2 cellular contexts compared by ENCODE assay signal in the genomic region with DNA sequence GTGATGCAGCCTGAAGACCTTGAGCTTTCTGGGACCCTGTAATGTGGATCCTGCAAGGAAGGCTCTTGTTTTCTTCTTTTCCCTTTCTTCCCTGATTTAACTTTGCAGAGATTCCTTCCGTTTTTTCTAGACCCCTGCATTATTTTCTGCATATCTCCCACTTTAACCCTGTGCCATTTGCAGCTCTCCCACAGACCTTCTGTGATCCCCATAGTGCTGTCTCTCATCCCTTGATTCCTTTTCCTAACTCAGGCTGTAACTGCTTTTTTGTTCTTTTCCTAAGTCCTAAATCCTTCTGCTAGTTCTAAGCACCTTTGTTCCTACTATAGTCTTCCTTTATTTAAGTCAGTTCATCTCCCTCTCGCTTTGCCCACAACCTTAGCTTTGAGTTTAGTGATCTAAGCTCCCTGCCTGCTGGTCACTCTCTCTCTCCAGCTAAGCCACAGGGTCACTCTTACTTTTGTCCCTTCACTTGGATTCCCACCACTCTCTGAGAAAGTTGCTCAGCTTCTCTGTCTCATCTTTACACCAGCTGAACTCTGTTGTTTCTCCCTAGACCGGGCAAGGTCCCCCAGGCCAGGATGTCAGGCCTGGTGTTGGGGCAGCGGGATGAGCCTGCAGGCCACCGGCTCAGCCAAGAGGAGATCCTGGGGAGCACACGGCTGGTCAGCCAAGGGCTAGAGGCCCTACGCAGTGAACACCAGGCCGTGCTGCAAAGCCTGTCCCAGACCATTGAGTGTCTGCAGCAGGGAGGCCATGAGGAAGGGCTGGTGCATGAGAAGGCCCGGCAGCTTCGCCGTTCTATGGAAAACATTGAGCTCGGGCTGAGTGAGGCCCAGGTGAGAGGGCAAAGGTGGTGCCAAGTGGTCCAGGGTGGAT.
A peak's percentile ranks its signal among the peaks of the same experiment; 100 is the strongest.
TF ChIP-seq lines count a peak whose summit lies in the region.

No MANE protein-coding gene starts in this region.

TF ChIP-seq in K562, 482 proteins besides CTCF, POLR2A, EP300 and RAD21:
- TF ChIP-seq TEAD1 (CRISPR knock-in tag; IDR thresholded peaks at IDR 0.05) (no peak), MYNN (IDR thresholded peaks at IDR 0.05) (no peak), MYNN (CRISPR knock-in tag; IDR thresholded peaks at IDR 0.05) (0 out of 2 replicates have a peak, but pooled peaks have one; percentile 49)

TF ChIP-seq in GM12891, 5 proteins besides CTCF, POLR2A, EP300 and RAD21:
- no peak for TF ChIP-seq PAX5 (IDR thresholded peaks at IDR 0.05; ENCODE audit: insufficient read depth, low read length, severe bottlenecking)
- TF ChIP-seq TAF1 (IDR thresholded peaks at IDR 0.05; ENCODE audit: low read depth, low read length) = no peak
- no peak for TF ChIP-seq POU2F2 (IDR thresholded peaks at IDR 0.05; ENCODE audit: low read depth, low read length)
- TF ChIP-seq POLR2AphosphoS5 (IDR thresholded peaks at IDR 0.05; ENCODE audit: low read depth, low read length) = no peak
- TF ChIP-seq SPI1 (IDR thresholded peaks at IDR 0.05; ENCODE audit: low read depth, low read length) = no peak
